ENCODE assay signal across 16 cellular contexts in the genomic region with DNA sequence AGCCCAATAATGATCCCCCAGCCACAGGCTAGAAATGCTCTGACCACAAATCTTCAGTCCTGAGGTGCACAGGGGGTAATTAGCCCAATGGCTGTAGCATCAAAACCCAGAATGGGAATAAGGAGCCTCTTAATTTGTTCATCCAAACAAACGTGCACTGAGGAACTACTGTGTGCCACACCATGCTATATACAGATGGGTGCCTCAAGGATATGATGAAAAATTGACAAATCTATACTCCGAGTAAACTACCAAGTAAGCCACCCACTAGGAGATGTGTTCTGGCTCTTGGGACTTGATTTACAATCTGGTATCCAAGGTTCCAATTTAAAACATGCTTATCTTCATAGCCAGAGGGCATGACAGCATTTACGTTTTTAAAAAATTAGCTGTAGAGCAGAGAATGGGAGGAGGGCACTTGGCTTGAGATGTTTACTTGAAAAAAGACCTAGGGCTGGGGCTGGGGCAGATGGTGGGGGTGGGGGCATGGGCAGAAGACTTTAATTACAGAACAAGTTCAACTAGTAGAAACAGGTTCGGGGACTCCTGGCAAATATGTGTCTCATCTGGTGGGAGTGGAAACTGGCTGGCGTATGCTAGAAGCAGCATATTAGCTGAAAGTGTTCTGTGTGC. TPM values are rescaled to one million over a fixed set of nuclear protein-coding genes. Genes with fewer than 3 reads are reported as not detected.
A peak's percentile ranks its signal among the peaks of the same experiment; 100 is the strongest.
DNase-seq lines count a peak whose midpoint lies in the region; ATAC-seq and TF ChIP-seq lines count a peak whose summit lies in the region.
"Had no signal": no experiment of that assay in that cellular context is flagged by ENCODE, and none has a peak within 500 bp of the region (broad histone marks: within the 10 kb centered on the region; RNA-seq: fewer than 3 reads in every experiment).

No MANE protein-coding gene starts in this region.

- H3K4me3 ChIP-seq in prostate gland: no peak overlapping the region
- H3K4me3 ChIP-seq: esophagus muscularis mucosa had no signal

- H3K27me3 Mint-ChIP-seq in brain: peaks cover 25% of the 10 kb centered on the region

- H3K36me3 Mint-ChIP-seq in brain: no peaks in the 10 kb centered on the region

- H3K27me3 ChIP-seq in prostate gland (replicated peaks; ENCODE audit: insufficient read depth): no peaks in the 10 kb centered on the region
- H3K27me3 ChIP-seq: esophagus muscularis mucosa had no signal

- H3K4me3 Mint-ChIP-seq in brain: peak overlapping the region in 3 of 5 experiments; percentile 4 to 28 (median 19)
- H3K4me3 Mint-ChIP-seq: T-helper 2 cell treated with Interferon-gamma antibody and Interleukin-4, amounts not matched to agents 5 μg/mL and 100 μg/mL, for 36 hours had no signal

- H3K9me3 ChIP-seq in prostate gland: no peaks in the 10 kb centered on the region
- H3K9me3 ChIP-seq: esophagus muscularis mucosa had no signal

- WGBS in prostate gland: 40% methylated on average over 5 of the region's 5 CpGs

- peaks cover 9% of the 10 kb centered on the region for H3K4me1 ChIP-seq in prostate gland (replicated peaks)

- no peak for TF ChIP-seq POLR2A in prostate gland (IDR thresholded peaks at IDR 0.05)

- H3K27ac Mint-ChIP-seq in brain: peak overlapping the region; percentile 27 to 81 (median 59)
- H3K27ac Mint-ChIP-seq: T-helper 2 cell treated with Interferon-gamma antibody and Interleukin-4, amounts not matched to agents 5 μg/mL and 100 μg/mL, for 36 hours had no signal

- H3K9me3 Mint-ChIP-seq in brain: no peaks in the 10 kb centered on the region
- H3K9me3 Mint-ChIP-seq: T-helper 2 cell treated with Interferon-gamma antibody and Interleukin-4, amounts not matched to agents 5 μg/mL and 100 μg/mL, for 36 hours had no signal

- H3K4me1 Mint-ChIP-seq in brain: peaks cover 56% of the 10 kb centered on the region

- peak overlapping the region; percentile 2 to 33 for H3K27ac ChIP-seq in prostate gland
- H3K27ac ChIP-seq: esophagus muscularis mucosa had no signal

- no peaks in the 10 kb centered on the region for H3K36me3 ChIP-seq in prostate gland
- H3K36me3 ChIP-seq: esophagus muscularis mucosa had no signal

- no peak for TF ChIP-seq CTCF in brain (conservative IDR thresholded peaks at IDR 0.05)
- no peak for TF ChIP-seq CTCF in prostate gland (IDR thresholded peaks at IDR 0.05)

- no peak for ATAC-seq in HG03045 (IDR thresholded peaks at IDR 0.05; ENCODE audit: unreplicated experiment)
- no peak for ATAC-seq in HG03571 (IDR thresholded peaks at IDR 0.05; ENCODE audit: unreplicated experiment)
- ATAC-seq: left lobe of liver had no signal

- DNase-seq in NCI-H345 (lab: John Stamatoyannopoulos, UW) (peak; percentile 10), NCI-H345 treated with DMSO at 0.1 percent for 48 hours (lab: John Stamatoyannopoulos, UW; ENCODE audit: unreplicated experiment) (no peak), NCI-H1417 treated with DMSO at 0.1 percent for 48 hours (lab: John Stamatoyannopoulos, UW) (peak; percentile 10), prostate gland (ENCODE audit: low spot score) (peak; percentile 74), NCI-H1930 (lab: John Stamatoyannopoulos, UW) (no peak)
- DNase-seq: activated T-cell treated with anti-CD3 and anti-CD28 coated beads, Interleukin-2, amount 50 U/mL, for 1 hour; amygdala; hippocampal formation; NCI-H82; retina had no signal

- intact Hi-C loops in prostate gland (cut with DNase I): no loop called here

RNA-seq across cellular contexts. Expression of gene ARHGEF3, which starts 9.3 kb away (rescaled TPM):
- 7.3 TPM for polyA plus RNA-seq in brain (ENCODE audit: insufficient read depth, low read depth, low replicate concordance)
- total RNA-seq in prostate gland: 10 to 100 TPM; 21.6 to 59.4 TPM

Comparison
In these comparisons a context has a peak if more than half of its experiments do, and no peak if none do; other contexts are left out.
1. DNase-seq: peak in NCI-H345 (single experiment), NCI-H1417 treated with DMSO at 0.1 percent for 48 hours (single experiment) and prostate gland (single experiment); none in NCI-H345 treated with DMSO at 0.1 percent for 48 hours (single experiment) and NCI-H1930 (0 of 2).